16 cellular contexts compared by ENCODE assay signal in the genomic region with DNA sequence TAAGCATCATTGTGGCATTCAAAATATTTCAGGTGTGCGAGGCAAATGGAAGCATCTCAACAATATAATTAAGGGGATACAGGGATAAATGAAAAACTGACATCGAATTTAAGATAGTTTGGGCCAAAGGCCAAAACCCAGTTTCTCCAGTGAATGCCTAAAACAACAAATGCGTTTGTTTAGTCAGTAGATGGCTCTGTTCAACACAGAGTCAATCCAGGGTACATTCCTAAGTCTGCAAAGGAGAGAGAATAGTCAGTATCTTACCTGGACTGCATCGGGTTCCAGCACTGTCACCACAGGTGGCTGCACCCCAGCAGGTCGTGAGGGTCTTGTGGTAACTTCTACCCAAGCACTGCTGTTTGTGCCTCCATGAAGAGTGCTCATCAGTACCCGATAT.
A peak's percentile ranks its signal among the peaks of the same experiment; 100 is the strongest.
DNase-seq lines count a peak whose midpoint lies in the region; ATAC-seq, FAIRE-seq and TF ChIP-seq lines count a peak whose summit lies in the region.
"Had no signal": no experiment of that assay in that cellular context is flagged by ENCODE, and none has a peak within 500 bp of the region (broad histone marks: within the 10 kb centered on the region; RNA-seq: fewer than 3 reads in every experiment).

No MANE protein-coding gene starts in this region.

- peak in 1 of 2 experiments; percentile 8 for DNase-seq in A549 (ENCODE audit: low read depth in 1 of 2, low spot score in 1 of 2)
- DNase-seq in GM03348 (ENCODE audit: low spot score): peak; percentile 15
- peak; percentile 80 for DNase-seq in NCI-H69 (lab: John Stamatoyannopoulos, UW)
- peak; percentile 1 for DNase-seq in choroid plexus epithelial cell (ENCODE audit: low read depth)
- DNase-seq in aorta: no peak
- DNase-seq in germinal center (ENCODE audit: low spot score): no peak
- no peak for DNase-seq in KBM-7
- DNase-seq: activated CD4-positive, alpha-beta T cell treated with anti-CD3 and anti-CD28 coated beads, Interleukin-2, amount 10 ng/mL, durations not matched to agents 7 days and 5 days; glutamatergic neuron; naive B cell; NCI-H2029 treated with DMSO at 0.1 percent for 48 hours; stimulated activated naive CD4-positive, alpha-beta T cell treated with Interleukin-2 at 50 U/mL for 16 hours; T-cell had no signal

- H3K27ac ChIP-seq in A549: no peak overlapping the region
- H3K27ac ChIP-seq in aorta (ENCODE audit: low read depth in 1 of 2, low read length in 2 of 2): no peak overlapping the region
- H3K27ac ChIP-seq: BLaER1 had no signal

- intact Hi-C loops in aorta (cut with DNase I): no loop called here

- ATAC-seq in A549 (peak; percentile 57 to 59; a peak in 2 of 6 replicates), HG03196 (IDR thresholded peaks at IDR 0.05; ENCODE audit: unreplicated experiment) (no peak), aorta (ENCODE audit: low FRiP score) (no peak)
- ATAC-seq: K562, T-cell had no signal

- no peaks in the 10 kb centered on the region for H3K9me3 ChIP-seq in A549
- H3K9me3 ChIP-seq in aorta (ENCODE audit: control insufficient read depth, low read length): no peaks in the 10 kb centered on the region
- H3K9me3 ChIP-seq: BLaER1 had no signal

- TF ChIP-seq POLR2A in A549 (IDR thresholded peaks at IDR 0.05; ENCODE audit: low read length): no peak

- H3K4me1 ChIP-seq in A549 (no peaks in the 10 kb centered on the region), aorta (ENCODE audit: control insufficient read depth in 1 of 2, insufficient read depth in 2 of 2, low read length in 2 of 2) (no peaks in the 10 kb centered on the region)

- no peak for TF ChIP-seq EP300 in A549 (IDR thresholded peaks at IDR 0.05)

- no peaks in the 10 kb centered on the region for H3K27me3 ChIP-seq in aorta (ENCODE audit: control insufficient read depth in 1 of 2, insufficient read depth in 2 of 2, low read length in 1 of 2)
- H3K27me3 ChIP-seq: BLaER1 had no signal

- POLR2A ChIA-PET in A549 (lab: Yijun Ruan, JAX): no interaction called here

- peak in 1 of 2 experiments; percentile 30; a peak in 1 of 5 replicates for TF ChIP-seq RAD21 in A549 (conservative IDR thresholded peaks at IDR 0.05 in 1 of 2, IDR thresholded peaks at IDR 0.05 in 1 of 2)

- no peak overlapping the region for H3K4me2 ChIP-seq in A549
- H3K4me2 ChIP-seq: BLaER1 had no signal

- CTCF ChIA-PET in A549 (lab: Yijun Ruan, JAX): interaction anchor here (0.9 to 1.5 kb wide), 2 partner anchors 8 to 334 kb away, joined by 3 to 4 read pairs; no protein-coding TSS in a partner anchor

- H3K36me3 ChIP-seq in aorta (ENCODE audit: control insufficient read depth in 1 of 2, insufficient read depth in 2 of 2, low read length in 1 of 2): no peaks in the 10 kb centered on the region
- H3K36me3 ChIP-seq: BLaER1 had no signal

- no peak for FAIRE-seq in A549 (lab: Jason Lieb, UNC)
- FAIRE-seq: K562 had no signal

- in situ Hi-C loops in KBM-7 (cut with MboI; ENCODE audit: low pct_unique_long_range_greater_than_20kb, low sequenced_read_pairs): no loop called here

- H3K4me3 ChIP-seq in A549 (no peak overlapping the region), choroid plexus epithelial cell (ENCODE audit: low read depth, low read length) (no peak overlapping the region), aorta (ENCODE audit: low read length in 2 of 2) (no peak overlapping the region)
- H3K4me3 ChIP-seq: BLaER1, K562 had no signal

- peak; percentile 13; the same call in 1 of the 3 replicates for TF ChIP-seq CTCF in A549 (IDR thresholded peaks at IDR 0.05)
- TF ChIP-seq CTCF in choroid plexus epithelial cell (conservative IDR thresholded peaks at IDR 0.05; ENCODE audit: low read depth, low read length): no peak

- 10% methylated on average over 6 of the region's 6 CpGs for WGBS in A549 (ENCODE audit: missing lambda C conversion rate)
- 55 to 57% methylated on average over 6 of the region's 6 CpGs for WGBS in aorta, 2 donors

TF ChIP-seq in A549, 52 proteins besides CTCF, POLR2A, EP300 and RAD21:
- TF ChIP-seq RFX5 (IDR thresholded peaks at IDR 0.05) (no peak), RARB (CRISPR knock-in tag; IDR thresholded peaks at IDR 0.05) (no peak), ZSCAN20 (CRISPR knock-in tag; IDR thresholded peaks at IDR 0.05) (no peak), HOXA7 (CRISPR knock-in tag; IDR thresholded peaks at IDR 0.05) (no peak), EHF (CRISPR knock-in tag; IDR thresholded peaks at IDR 0.05) (no peak), RCOR1 (IDR thresholded peaks at IDR 0.05; ENCODE audit: low read depth, low read length) (no peak), NR3C1 (IDR thresholded peaks at IDR 0.05) (no peak), FOSL2 (IDR thresholded peaks at IDR 0.05) (no peak), FOSL2 (CRISPR knock-in tag; IDR thresholded peaks at IDR 0.05) (no peak), HEYL (CRISPR knock-in tag; IDR thresholded peaks at IDR 0.05) (no peak), CBX2 (IDR thresholded peaks at IDR 0.05; ENCODE audit: borderline replicate concordance, low read depth) (no peak), MAFK (IDR thresholded peaks at IDR 0.05; ENCODE audit: partially characterized antibody) (no peak)
TF ChIP-seq in A549: peak in this region for 0.

Comparison
In these comparisons a context has a peak if more than half of its experiments do, and no peak if none do; other contexts are left out.
1. ATAC-seq: peak in A549 (2 of 2); none in HG03196 (single experiment) and aorta (single experiment).
2. DNase-seq: peak in GM03348 (single experiment), NCI-H69 (single experiment) and choroid plexus epithelial cell (single experiment); none in aorta (0 of 2), germinal center (single experiment) and KBM-7 (single experiment).